15 cellular contexts compared by ENCODE assay signal in genomic region chr12:16603916-16604575, GRCh38. TPM values are rescaled to one million over a fixed set of nuclear protein-coding genes. Genes with fewer than 3 reads are reported as not detected.
DNase-seq lines count a peak whose midpoint lies in the region; ATAC-seq and TF ChIP-seq lines count a peak whose summit lies in the region.
"Had no signal": no experiment of that assay in that cellular context is flagged by ENCODE, and none has a peak within 500 bp of the region (broad histone marks: within the 10 kb centered on the region; RNA-seq: fewer than 3 reads in every experiment).

No MANE protein-coding gene starts in this region.

- no peaks in the 10 kb centered on the region for H3K36me3 ChIP-seq in BE2C
- no peaks in the 10 kb centered on the region for H3K36me3 ChIP-seq in neural cell (ENCODE audit: insufficient read depth, low read length)

- no peaks in the 10 kb centered on the region for H3K9me2 ChIP-seq in neural cell (ENCODE audit: insufficient read depth, low read length)

- peaks cover 32% of the 10 kb centered on the region for H3K79me2 ChIP-seq in neural cell (replicated peaks; ENCODE audit: insufficient read depth, low read length)

- peak overlapping the region; percentile 74 to 99 (median 97) for H3K27ac Mint-ChIP-seq in brain
- H3K27ac Mint-ChIP-seq: T-helper 1 cell treated with Interleukin-12 subunit alpha and Interleukin-12 subunit beta and Interleukin-4 antibody, amounts not matched to agents 30 μg/mL and 1 μg/mL, for 36 hours had no signal

- no peaks in the 10 kb centered on the region for H3K9me3 ChIP-seq in BE2C
- no peaks in the 10 kb centered on the region for H3K9me3 ChIP-seq in neural cell (ENCODE audit: low read length)

- peaks cover 24% of the 10 kb centered on the region for H3F3A ChIP-seq in neural cell (ENCODE audit: insufficient read depth, low read length, poor library complexity, severe bottlenecking)

- H3K4me3 Mint-ChIP-seq in brain = peak overlapping the region; percentile 90 to 97 (median 97)
- H3K4me3 Mint-ChIP-seq: central memory CD8-positive, alpha-beta T cell; T-helper 1 cell treated with Interleukin-12 subunit alpha and Interleukin-12 subunit beta and Interleukin-4 antibody, amounts not matched to agents 30 μg/mL and 1 μg/mL, for 36 hours had no signal

- no peak for TF ChIP-seq RAD21 in neural cell (conservative IDR thresholded peaks at IDR 0.05)

- no peaks in the 10 kb centered on the region for H3K9me3 Mint-ChIP-seq in brain
- H3K9me3 Mint-ChIP-seq: T-helper 1 cell treated with Interleukin-12 subunit alpha and Interleukin-12 subunit beta and Interleukin-4 antibody, amounts not matched to agents 30 μg/mL and 1 μg/mL, for 36 hours had no signal

- peaks cover 20% of the 10 kb centered on the region for H3K27me3 Mint-ChIP-seq in brain

- DNase-seq in BE2C = peak; percentile 34
- peak; percentile 53 for DNase-seq in NCI-H1436 treated with DMSO at 0.1 percent for 48 hours (lab: John Stamatoyannopoulos, UW)
- DNase-seq in NCI-H226 = no peak
- no peak for DNase-seq in A172 (ENCODE audit: low spot score)
- DNase-seq in COLO668 (lab: John Stamatoyannopoulos, UW; ENCODE audit: unreplicated experiment) = no peak
- DNase-seq: activated CD8-positive, alpha-beta memory T cell treated with anti-CD3 and anti-CD28 coated beads, Interleukin-2, amount 50 U/mL, for 4 hours; foreskin keratinocyte; stimulated activated CD4-positive, alpha-beta T cell treated with anti-CD3 and anti-CD28 coated beads, Interleukin-12 subunit alpha, Interleukin-12 subunit beta, amount 100 ng/mL, for 4 hours had no signal

- no peak for TF ChIP-seq EP300 in neural cell (conservative IDR thresholded peaks at IDR 0.05; ENCODE audit: poor library complexity, severe bottlenecking)

- peak overlapping the region; percentile 94 for H3K4me2 ChIP-seq in neural cell (ENCODE audit: low read length)

- H2AFZ ChIP-seq in neural cell (ENCODE audit: low read depth, low read length) = no peak overlapping the region

- peak overlapping the region; percentile 74 for H3K27ac ChIP-seq in neural cell (ENCODE audit: low read length)
- H3K27ac ChIP-seq: foreskin keratinocyte had no signal

- H3K27me3 ChIP-seq in BE2C = peaks cover 54% of the 10 kb centered on the region
- H3K27me3 ChIP-seq in neural cell (ENCODE audit: insufficient read depth, low read depth, low read length) = no peaks in the 10 kb centered on the region

- H4K20me1 ChIP-seq in neural cell (ENCODE audit: insufficient read depth) = no peaks in the 10 kb centered on the region

- peaks cover 5% of the 10 kb centered on the region for H3K36me3 Mint-ChIP-seq in brain

- peaks cover 74% of the 10 kb centered on the region for H3K4me1 Mint-ChIP-seq in brain
- H3K4me1 Mint-ChIP-seq: central memory CD8-positive, alpha-beta T cell had no signal

- ATAC-seq in GM19397 (IDR thresholded peaks at IDR 0.05; ENCODE audit: unreplicated experiment) = no peak
- ATAC-seq: foreskin keratinocyte had no signal

- H3K4me3 ChIP-seq in BE2C (ENCODE audit: low read depth, low read length) (peak overlapping the region; percentile 38), neural cell (ENCODE audit: low read length) (peak overlapping the region; percentile 80)

- H3K9ac ChIP-seq in neural cell (ENCODE audit: low read length) = peak overlapping the region; percentile 66

- TF ChIP-seq CTCF in BE2C (IDR thresholded peaks at IDR 0.05; ENCODE audit: low read depth, low read length) (no peak), brain (conservative IDR thresholded peaks at IDR 0.05) (no peak), neural cell (IDR thresholded peaks at IDR 0.05; ENCODE audit: poor library complexity, severe bottlenecking) (no peak)

- peaks cover 12% of the 10 kb centered on the region for H3K4me1 ChIP-seq in BE2C
- H3K4me1 ChIP-seq: foreskin keratinocyte had no signal

TF ChIP-seq in neural cell, 6 proteins besides CTCF, POLR2A, EP300 and RAD21:
- TF ChIP-seq POLR2AphosphoS5 (IDR thresholded peaks at IDR 0.05) = peak; percentile 50
- TF ChIP-seq EZH2 (IDR thresholded peaks at IDR 0.05; ENCODE audit: borderline replicate concordance, insufficient read depth, low read length, poor library complexity, severe bottlenecking) = no peak
TF ChIP-seq in neural cell: peak in this region for 1.

RNA-seq across cellular contexts. Expression of gene LMO3, which starts 1.9 kb away (rescaled TPM):
- 0.79 TPM for polyA plus RNA-seq in BE2C (2012; ENCODE audit: insufficient read depth, insufficient read length, low read depth)
- 34.7 TPM for polyA plus RNA-seq in brain (ENCODE audit: insufficient read depth, low read depth, low replicate concordance)
- polyA plus RNA-seq in neural cell = 38.8 and 42.8 TPM in 2 replicates
- polyA minus RNA-seq in neural cell = 63.1 and 71.3 TPM in 2 replicates
- total RNA-seq in A172 (2014; rRNA removed; shearing (Covaris generic)) = not detected in 2 replicates
- total RNA-seq: foreskin keratinocyte, NCI-H460 had no signal
- polyA plus RNA-seq: BJ, foreskin keratinocyte had no signal

Comparison
In these comparisons a context has a peak if more than half of its experiments do, and no peak if none do; other contexts are left out.
1. DNase-seq: peak in BE2C (single experiment) and NCI-H1436 treated with DMSO at 0.1 percent for 48 hours (single experiment); none in NCI-H226 (single experiment), A172 (single experiment) and COLO668 (single experiment).